13 cellular contexts compared by ENCODE assay signal in the genomic region with DNA sequence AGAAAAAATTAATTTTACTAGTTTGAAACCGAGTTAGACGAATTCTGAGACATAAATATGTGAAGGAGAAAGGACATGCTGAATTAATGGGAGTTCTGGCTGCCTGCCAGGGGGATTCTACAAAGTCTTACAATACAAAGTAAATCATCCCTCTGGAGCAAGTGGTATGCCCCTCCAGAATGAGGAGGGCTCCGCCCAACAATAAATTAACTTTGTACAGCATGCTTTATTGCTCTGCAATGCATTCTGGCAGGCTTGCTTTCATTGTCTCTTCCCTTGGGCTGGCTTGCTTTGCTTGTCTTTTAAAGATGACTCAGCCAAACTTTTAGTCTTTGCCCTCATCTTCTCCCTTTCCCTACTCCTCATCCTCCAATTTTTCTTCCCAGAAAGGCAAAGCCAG. TPM values are rescaled to one million over a fixed set of nuclear protein-coding genes. Genes with fewer than 3 reads are reported as not detected.
DNase-seq lines count a peak whose midpoint lies in the region; ATAC-seq, FAIRE-seq and TF ChIP-seq lines count a peak whose summit lies in the region.
"Had no signal": no experiment of that assay in that cellular context is flagged by ENCODE, and none has a peak within 500 bp of the region (broad histone marks: within the 10 kb centered on the region; RNA-seq: fewer than 3 reads in every experiment).

No MANE protein-coding gene starts in this region.

- FAIRE-seq in GM12892 (lab: Jason Lieb, UNC) = no peak

- H3K27ac ChIP-seq in A673 (ENCODE audit: low read depth, low read length, poor library complexity, severe bottlenecking) = peak overlapping the region; percentile 98
- peak overlapping the region; percentile 79 for H3K27ac ChIP-seq in PC-3 (ENCODE audit: low read length)
- no peak overlapping the region for H3K27ac ChIP-seq in iPS-20b (ENCODE audit: low read length)

- H3F3A ChIP-seq in PC-3 (ENCODE audit: low read length, unreplicated experiment) = no peaks in the 10 kb centered on the region

- no peaks in the 10 kb centered on the region for H3K9me3 ChIP-seq in A673 (ENCODE audit: low read depth, low read length, poor library complexity, severe bottlenecking)
- no peaks in the 10 kb centered on the region for H3K9me3 ChIP-seq in PC-3 (ENCODE audit: low read length)
- H3K9me3 ChIP-seq in iPS-20b (ENCODE audit: insufficient read depth, low read depth, low read length) = no peaks in the 10 kb centered on the region; the same call in 1 of the 2 replicates

- H3K4me1 ChIP-seq in A673 (ENCODE audit: insufficient read depth, low read length, poor library complexity, severe bottlenecking) = peaks cover 22% of the 10 kb centered on the region
- peaks cover 9% of the 10 kb centered on the region for H3K4me1 ChIP-seq in PC-3 (ENCODE audit: insufficient read depth, low read length)
- peaks cover 14% of the 10 kb centered on the region for H3K4me1 ChIP-seq in iPS-20b (ENCODE audit: insufficient read depth, low read length)

- no peaks in the 10 kb centered on the region for H3K79me2 ChIP-seq in PC-3 (ENCODE audit: low read length)

- no peak for TF ChIP-seq CTCF in A673 (conservative IDR thresholded peaks at IDR 0.05; ENCODE audit: low read depth, low read length)
- TF ChIP-seq CTCF in PC-3 (conservative IDR thresholded peaks at IDR 0.05; ENCODE audit: low read depth, low read length) = no peak

- ATAC-seq in PC-3 (peak; percentile 59), GM21526 (IDR thresholded peaks at IDR 0.05; ENCODE audit: low FRiP score, unreplicated experiment) (no peak), GM18505 (IDR thresholded peaks at IDR 0.05; ENCODE audit: unreplicated experiment) (no peak), HG02571 (IDR thresholded peaks at IDR 0.05; ENCODE audit: unreplicated experiment) (no peak)
- ATAC-seq: activated CD8-positive, alpha-beta T cell treated with anti-CD3 and anti-CD28 coated beads for 36 hours had no signal

- intact Hi-C loops in A673 (cut with micrococcal nuclease; ENCODE audit: unreplicated experiment) = no loop called here
- intact Hi-C loops in PC-3 (cut with micrococcal nuclease) = no loop called here

- no peaks in the 10 kb centered on the region for H4K20me1 ChIP-seq in PC-3 (ENCODE audit: low read length)

- TF ChIP-seq POLR2A in GM12892 (IDR thresholded peaks at IDR 0.05; ENCODE audit: low read depth, low read length) (no peak), GM18505 (IDR thresholded peaks at IDR 0.05; ENCODE audit: borderline replicate concordance, extremely low read depth, insufficient read depth, insufficient read length) (no peak)

- H3K27me3 ChIP-seq in A673 (replicated peaks; ENCODE audit: insufficient read depth, low read depth, low read length, poor library complexity) (peaks cover 21% of the 10 kb centered on the region), PC-3 (ENCODE audit: low read length) (no peaks in the 10 kb centered on the region), iPS-20b (ENCODE audit: insufficient read depth, low read length) (no peaks in the 10 kb centered on the region)

- no peaks in the 10 kb centered on the region for H3K36me3 ChIP-seq in A673 (ENCODE audit: insufficient read depth, low read length, poor library complexity, severe bottlenecking)
- H3K36me3 ChIP-seq in PC-3 (ENCODE audit: low read depth, low read length) = no peaks in the 10 kb centered on the region
- no peaks in the 10 kb centered on the region for H3K36me3 ChIP-seq in iPS-20b (ENCODE audit: insufficient read depth, low read depth, low read length)

- peak overlapping the region; percentile 89 for H3K9ac ChIP-seq in PC-3 (ENCODE audit: low read length)
- peak overlapping the region; percentile 79; the same call in 1 of the 2 replicates for H3K9ac ChIP-seq in iPS-20b (ENCODE audit: low read depth, low read length)

- POLR2A ChIA-PET in A673 (lab: Charles Lee; ENCODE audit: low non-redundant PET) = interaction anchor here (0.7 to 0.9 kb wide), 3 partner anchors 12 to 474 kb away, joined by 3 to 4 read pairs (median 3); a partner anchor contains a TSS
- POLR2A ChIA-PET in PC-3 (lab: Charles Lee; ENCODE audit: unreplicated experiment) = interaction anchor here (1.0 to 1.2 kb wide), 2 partner anchors 35 to 74 kb away, joined by 3 to 6 read pairs; a partner anchor contains a TSS

- BruUV-seq in A673 (replicated peaks; lab: Mats Ljungman, UMichigan) = no TSS peak
- no TSS peak for BruUV-seq in PC-3 (replicated peaks; lab: Mats Ljungman, UMichigan)

- H3K4me3 ChIP-seq in A673 (ENCODE audit: low read depth, low read length, poor library complexity, severe bottlenecking) (peak overlapping the region; percentile 69), PC-3 (ENCODE audit: low read length) (peak overlapping the region; percentile 82), iPS-20b (ENCODE audit: low read length) (peak overlapping the region; percentile 72)

- CTCF ChIA-PET in A673 (lab: Charles Lee) = interaction anchor here (0.6 to 3.0 kb wide), 19 partner anchors 11 to 254 kb away, joined by 3 to 67 read pairs (median 7); a partner anchor contains a TSS
- CTCF ChIA-PET in PC-3 (lab: Charles Lee) = interaction anchor here (0.6 to 2.0 kb wide), 10 partner anchors 35 to 200 kb away, joined by 3 to 66 read pairs (median 6); a partner anchor contains a TSS

- DNase-seq in A673 (ENCODE audit: low spot score) (peak; percentile 97), NCI-H1092 treated with DMSO at 0.1 percent for 48 hours (lab: John Stamatoyannopoulos, UW) (peak; percentile 27), PC-3 (peak; percentile 88), GM12892 (ENCODE audit: insufficient read length) (no peak)
- DNase-seq: activated CD8-positive, alpha-beta T cell treated with anti-CD3 and anti-CD28 coated beads for 36 hours; activated naive CD8-positive, alpha-beta T cell treated with anti-CD3 and anti-CD28 coated beads for 36 hours; effector CD4-positive, alpha-beta T cell; stimulated activated CD4-positive, alpha-beta T cell treated with anti-CD3 and anti-CD28 coated beads, Interleukin-12 subunit alpha, Interleukin-12 subunit beta, amount 100 ng/mL, for 4 hours had no signal

- H3K4me2 ChIP-seq in PC-3 (ENCODE audit: low read length) = peak overlapping the region; percentile 96

- H3K9me2 ChIP-seq in PC-3 (replicated peaks; ENCODE audit: low read length) = no peaks in the 10 kb centered on the region

- H2AFZ ChIP-seq in PC-3 (ENCODE audit: low read length) = peak overlapping the region; percentile 31; the same call in 1 of the 2 replicates

RNA-seq across cellular contexts. Expression of a gene that starts 11.7 kb away (rescaled TPM):
- total RNA-seq in A673 (2021) (0.04 and 0.06 TPM in 2 replicates), PC-3 (2014; rRNA removed) (0.06 and 0.07 TPM in 2 replicates)
- not detected for polyA plus RNA-seq in GM12892 (2012; ENCODE audit: missing spikeins)
- total RNA-seq: activated CD8-positive, alpha-beta T cell treated with anti-CD3 and anti-CD28 coated beads for 36 hours; activated naive CD8-positive, alpha-beta T cell treated with anti-CD3 and anti-CD28 coated beads for 36 hours had no signal
- polyA plus RNA-seq: BJ had no signal

RNA-seq across cellular contexts. Expression of a gene that starts 54.9 kb away (rescaled TPM):
- 31.3 and 35.0 TPM in 2 replicates for total RNA-seq in A673 (2021)
- total RNA-seq in PC-3 (2014; rRNA removed) = 13.8 and 15.0 TPM in 2 replicates
- polyA plus RNA-seq in GM12892 (2012; ENCODE audit: missing spikeins) = not detected
- total RNA-seq: activated CD8-positive, alpha-beta T cell treated with anti-CD3 and anti-CD28 coated beads for 36 hours; activated naive CD8-positive, alpha-beta T cell treated with anti-CD3 and anti-CD28 coated beads for 36 hours had no signal
